24 cellular contexts compared by ENCODE assay signal in genomic region chr1:11729155-11729497, GRCh38. TPM values are rescaled to one million over a fixed set of nuclear protein-coding genes. Genes with fewer than 3 reads are reported as not detected.
DNase-seq lines count a peak whose midpoint lies in the region; ATAC-seq and TF ChIP-seq lines count a peak whose summit lies in the region.
"Had no signal": no experiment of that assay in that cellular context is flagged by ENCODE, and none has a peak within 500 bp of the region (broad histone marks: within the 10 kb centered on the region; RNA-seq: fewer than 3 reads in every experiment).

No MANE protein-coding gene starts in this region.

- no peak overlapping the region for H2BK15ac ChIP-seq in neuronal stem cell (ENCODE audit: low read length)

- peaks cover 33% of the 10 kb centered on the region for H3K36me3 ChIP-seq in BLaER1
- H3K36me3 ChIP-seq in HEK293 (ENCODE audit: control insufficient read depth in 2 of 2, insufficient read depth in 1 of 2, low read length in 2 of 2): no peaks in the 10 kb centered on the region
- H3K36me3 ChIP-seq in neuronal stem cell (replicated peaks in 1 of 2; ENCODE audit: control insufficient read depth in 2 of 2, insufficient read depth in 2 of 2, low read length in 2 of 2): peaks cover 0 to 5% of the 10 kb centered on the region in 2 donors
- H3K36me3 ChIP-seq: HAP-1, suprapubic skin, uterus had no signal

- no peak overlapping the region for H3K27ac Mint-ChIP-seq in central memory CD8-positive, alpha-beta T cell (ENCODE audit: low read depth)
- H3K27ac Mint-ChIP-seq: memory B cell had no signal

- no peaks in the 10 kb centered on the region for H3K9me3 Mint-ChIP-seq in central memory CD8-positive, alpha-beta T cell
- H3K9me3 Mint-ChIP-seq: memory B cell had no signal

- ATAC-seq in central memory CD8-positive, alpha-beta T cell (replicated peaks; ENCODE audit: extremely low read depth, poor library complexity, severe bottlenecking): no peak
- ATAC-seq: PC-3 had no signal

- no peak overlapping the region for H3K23ac ChIP-seq in neuronal stem cell (ENCODE audit: low read depth, low read length, poor library complexity)

- H3K4me1 ChIP-seq in BLaER1 (peaks cover 69% of the 10 kb centered on the region), HEK293 (ENCODE audit: control insufficient read depth, insufficient read depth, low read length) (no peaks in the 10 kb centered on the region), neuronal stem cell (ENCODE audit: control insufficient read depth in 2 of 2, insufficient read depth in 1 of 2, low read depth in 1 of 2, low read length in 2 of 2) (peaks cover 18 to 21% of the 10 kb centered on the region in 2 donors)
- H3K4me1 ChIP-seq: HAP-1, uterus had no signal

- no peaks in the 10 kb centered on the region for H3K27me3 ChIP-seq in BLaER1
- no peaks in the 10 kb centered on the region for H3K27me3 ChIP-seq in neuronal stem cell (ENCODE audit: control insufficient read depth in 3 of 3, insufficient read depth in 3 of 3, low read depth in 1 of 3, low read length in 3 of 3)
- H3K27me3 ChIP-seq: suprapubic skin, uterus had no signal

- H3K27ac ChIP-seq in BLaER1 (peak overlapping the region; percentile 62; the same call in 1 of the 2 replicates), HEK293 (ENCODE audit: extremely low read depth, low read depth, low read length) (no peak overlapping the region), neuronal stem cell (replicated peaks; ENCODE audit: low read length) (no peak overlapping the region)
- H3K27ac ChIP-seq: C4-2B, suprapubic skin, uterus had no signal

- no peak overlapping the region for H3K4ac ChIP-seq in neuronal stem cell (ENCODE audit: low read length)

- no peak overlapping the region for H3K18ac ChIP-seq in neuronal stem cell (ENCODE audit: low read length)

- no peak for TF ChIP-seq CTCF in HEK293 (tag by site-specific recombination; IDR thresholded peaks at IDR 0.05)

- H3K14ac ChIP-seq in neuronal stem cell (ENCODE audit: low read length): no peak overlapping the region

- WGBS in neuronal stem cell (ENCODE audit: extremely low coverage in 2 of 2, insufficient read length in 2 of 2, insufficient replicate concordance in 1 of 2), 2 donors: no CpG with 5 or more reads among the region's 11 CpGs

- no peaks in the 10 kb centered on the region for H3K79me1 ChIP-seq in neuronal stem cell (ENCODE audit: low read depth, low read length)

- H3K27me3 Mint-ChIP-seq in central memory CD8-positive, alpha-beta T cell: no peaks in the 10 kb centered on the region
- H3K27me3 Mint-ChIP-seq: memory B cell had no signal

- H3K9me3 ChIP-seq in BLaER1: no peaks in the 10 kb centered on the region
- no peaks in the 10 kb centered on the region for H3K9me3 ChIP-seq in HEK293 (ENCODE audit: control insufficient read depth, insufficient read depth, low read depth, low read length)
- H3K9me3 ChIP-seq in neuronal stem cell (replicated peaks in 1 of 2; ENCODE audit: control insufficient read depth in 2 of 2, insufficient read depth in 1 of 2, low read depth in 1 of 2, low read length in 2 of 2): no peaks in the 10 kb centered on the region
- H3K9me3 ChIP-seq: HAP-1, suprapubic skin, uterus had no signal

- no peak for DNase-seq in central memory CD8-positive, alpha-beta T cell (ENCODE audit: low spot score in 2 of 2)
- DNase-seq in neuronal stem cell (ENCODE audit: low spot score) (no peak), NCI-H187 (lab: John Stamatoyannopoulos, UW) (no peak), T-helper 1 cell (no peak), T1000 (lab: John Stamatoyannopoulos, UW) (no peak), Kasumi-1 (lab: John Stamatoyannopoulos, UW) (no peak)
- DNase-seq: activated CD4-positive, alpha-beta T cell treated with anti-CD3 and anti-CD28 coated beads, Interleukin-2, amount 50 U/mL, for 48 hours; effector CD4-positive, alpha-beta T cell; erythroblast; NCI-H1930; NCI-H748 treated with DMSO at 0.1 percent for 48 hours; occipital lobe; PC-3; SHP77; stimulated activated CD4-positive, alpha-beta T cell treated with anti-CD3 and anti-CD28 coated beads, Interleukin-1b, Interleukin-23, amount 100 ng/mL, for 48 hours; T-helper 9 cell; uterus had no signal

- CTCF ChIA-PET in HEK293 (lab: Yijun Ruan, JAX): interaction anchor here (0.7 kb wide), 1 partner anchor 626 kb away, joined by 4 read pairs; no protein-coding TSS in a partner anchor

- H3K4me2 ChIP-seq in BLaER1: peak overlapping the region; percentile 79
- H3K4me2 ChIP-seq in neuronal stem cell (ENCODE audit: insufficient read depth, low read length, poor library complexity, severe bottlenecking): no peak overlapping the region

- no peak overlapping the region for H2BK12ac ChIP-seq in neuronal stem cell (ENCODE audit: low read length)

- no peak overlapping the region for H4K91ac ChIP-seq in neuronal stem cell (ENCODE audit: low read depth, low read length, poor library complexity)

- H3K4me3 Mint-ChIP-seq in central memory CD8-positive, alpha-beta T cell: peak overlapping the region; percentile 76

- H2BK5ac ChIP-seq in neuronal stem cell (ENCODE audit: low read length): peak overlapping the region; percentile 16

- H3K4me1 Mint-ChIP-seq in central memory CD8-positive, alpha-beta T cell: peaks cover 29% of the 10 kb centered on the region

- H2AFZ ChIP-seq in neuronal stem cell (ENCODE audit: low read length): no peak overlapping the region

- H3K9ac ChIP-seq in BLaER1: no peak overlapping the region
- no peak overlapping the region for H3K9ac ChIP-seq in neuronal stem cell (ENCODE audit: low read depth, low read length, poor library complexity)

- H2AK5ac ChIP-seq in neuronal stem cell (ENCODE audit: low read depth, low read length): peak overlapping the region; percentile 11

- H4K20me1 ChIP-seq in BLaER1: peaks cover 63% of the 10 kb centered on the region

- POLR2A ChIA-PET in HEK293 (lab: Yijun Ruan, JAX): no interaction called here

- H3K36me3 Mint-ChIP-seq in central memory CD8-positive, alpha-beta T cell (ENCODE audit: insufficient read depth): peaks cover 3% of the 10 kb centered on the region
- H3K36me3 Mint-ChIP-seq: memory B cell had no signal

- no peak overlapping the region for H3K4me3 ChIP-seq in BLaER1
- no peak overlapping the region for H3K4me3 ChIP-seq in HEK293 (ENCODE audit: low read depth, low read length)
- H3K4me3 ChIP-seq in neuronal stem cell (ENCODE audit: low read length in 2 of 2): no peak overlapping the region
- H3K4me3 ChIP-seq: HAP-1, skin epidermis, suprapubic skin, uterus had no signal

- H2BK120ac ChIP-seq in neuronal stem cell (ENCODE audit: low read depth, low read length): no peak overlapping the region

- no peak overlapping the region for H4K8ac ChIP-seq in neuronal stem cell (ENCODE audit: low read depth, low read length)

TF ChIP-seq in HEK293, 187 proteins besides CTCF, POLR2A, EP300 and RAD21:
- TF ChIP-seq ZNF501 (tag by site-specific recombination; IDR thresholded peaks at IDR 0.05) (no peak), ZNF664 (tag by site-specific recombination; IDR thresholded peaks at IDR 0.05) (peak; percentile 80; the same call in 1 of the 2 replicates)

RNA-seq across cellular contexts. Expression of gene AGTRAP, which starts 6.8 kb away (rescaled TPM):
- polyA plus RNA-seq in neuronal stem cell (2013, experiment 1 of 2): 40.4 TPM
- polyA plus RNA-seq in neuronal stem cell (2013, experiment 2 of 2): 41.2 TPM

RNA-seq across cellular contexts. Expression of gene C1orf167, which starts 32.9 kb away (rescaled TPM):
- polyA plus RNA-seq in neuronal stem cell (2013, experiment 1 of 2): 0.77 TPM
- polyA plus RNA-seq in neuronal stem cell (2013, experiment 2 of 2): 0.60 TPM

RNA-seq across cellular contexts. Expression of gene DRAXIN, which starts 37.6 kb away (rescaled TPM):
- 9.5 TPM for polyA plus RNA-seq in neuronal stem cell (2013, experiment 1 of 2)
- 9.7 TPM for polyA plus RNA-seq in neuronal stem cell (2013, experiment 2 of 2)

RNA-seq across cellular contexts. Expression of gene MAD2L2, which starts 48.2 kb away (rescaled TPM):
- 132 TPM for polyA plus RNA-seq in neuronal stem cell (2013, experiment 1 of 2)
- 126 TPM for polyA plus RNA-seq in neuronal stem cell (2013, experiment 2 of 2)
